Comparison of ENCODE assay signal across 8 cellular contexts in the genomic region with DNA sequence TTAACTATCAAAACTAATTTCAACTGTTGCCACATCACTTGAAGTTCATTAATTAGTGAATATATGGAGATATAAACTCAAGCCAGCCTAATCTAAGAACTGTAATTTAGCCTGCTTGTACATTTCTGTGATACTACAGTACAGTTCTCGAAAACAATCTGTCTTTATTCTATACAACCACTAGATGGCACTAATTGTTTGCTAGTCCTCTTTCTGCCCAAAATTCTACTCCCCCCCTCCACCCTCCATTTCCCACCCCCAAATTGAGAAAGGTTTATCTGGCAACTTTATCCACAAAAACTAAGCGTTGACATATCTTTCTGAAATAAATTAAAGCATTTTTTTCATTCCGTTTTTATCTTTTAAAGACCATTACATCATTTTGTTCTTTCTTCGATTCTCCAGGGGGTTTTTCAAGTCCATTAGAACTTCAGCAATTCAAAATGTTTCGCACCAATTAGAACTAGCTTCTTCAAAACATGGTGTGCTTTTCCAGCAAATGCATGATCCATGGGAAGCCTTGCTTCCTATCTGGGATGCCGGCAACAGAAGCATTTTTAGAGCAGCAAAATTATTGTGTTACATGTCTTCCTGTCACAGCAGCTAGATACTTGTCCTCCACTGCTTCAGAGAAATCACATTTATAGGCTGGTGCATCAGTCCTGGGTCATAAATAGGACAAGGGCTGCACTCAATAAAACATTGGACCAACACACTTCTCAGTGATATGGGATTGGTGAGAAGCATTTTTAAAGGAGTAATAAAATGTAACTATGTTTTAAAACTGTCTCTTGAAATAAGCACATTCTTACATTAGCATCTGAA.
DNase-seq lines count a peak whose midpoint lies in the region; ATAC-seq, FAIRE-seq and TF ChIP-seq lines count a peak whose summit lies in the region.

No MANE protein-coding gene starts in this region.

- H3K4me1 ChIP-seq in PC-9 (replicated peaks; ENCODE audit: insufficient read depth) (no peaks in the 10 kb centered on the region), tibial nerve (peaks cover 0 to 21% (median 0%) of the 10 kb centered on the region in 4 donors)

- H3K36me3 ChIP-seq in PC-9 (ENCODE audit: low read depth) (no peaks in the 10 kb centered on the region), tibial nerve (no peaks in the 10 kb centered on the region)

- H3K27ac ChIP-seq in CD4-positive, alpha-beta T cell (ENCODE audit: low read depth, low read length): no peak overlapping the region
- no peak overlapping the region for H3K27ac ChIP-seq in PC-9
- no peak overlapping the region for H3K27ac ChIP-seq in tibial nerve

- CTCF ChIA-PET in CD4-positive, alpha-beta T cell (lab: Charles Lee): no interaction called here
- CTCF ChIA-PET in PC-9 (lab: Charles Lee): interaction anchor here (0.7 to 1.5 kb wide), 4 partner anchors 10 to 557 kb away, joined by 3 to 17 read pairs (median 5); no protein-coding TSS in a partner anchor

- H3K9me3 ChIP-seq in CD4-positive, alpha-beta T cell (ENCODE audit: control insufficient read depth, low read length): no peaks in the 10 kb centered on the region
- H3K9me3 ChIP-seq in PC-9 (ENCODE audit: insufficient read depth, low read depth) (no peaks in the 10 kb centered on the region), tibial nerve (no peaks in the 10 kb centered on the region)

- H3K27me3 ChIP-seq in CD4-positive, alpha-beta T cell (ENCODE audit: control insufficient read depth, insufficient read depth, low read length): peaks cover 4% of the 10 kb centered on the region
- peaks cover 9% of the 10 kb centered on the region for H3K27me3 ChIP-seq in PC-9 (ENCODE audit: insufficient read depth, low read depth)
- H3K27me3 ChIP-seq in tibial nerve: peaks cover 0 to 29% of the 10 kb centered on the region in 2 donors

- H2AFZ ChIP-seq in PC-9: no peak overlapping the region

- H3K4me3 ChIP-seq in PC-9 (no peak overlapping the region), tibial nerve (no peak overlapping the region)

- POLR2A ChIA-PET in CD4-positive, alpha-beta T cell (lab: Charles Lee): no interaction called here
- POLR2A ChIA-PET in PC-9 (lab: Charles Lee; ENCODE audit: unreplicated experiment): no interaction called here

- no peaks in the 10 kb centered on the region for H3K9me3 Mint-ChIP-seq in CD4-positive, alpha-beta T cell
- H3K9me3 Mint-ChIP-seq in activated naive CD8-positive, alpha-beta T cell treated with anti-CD3 and anti-CD28 coated beads for 36 hours: no peaks in the 10 kb centered on the region

- 19 to 23% methylated on average over 6 of the region's 6 CpGs for WGBS in tibial nerve, 2 donors

- no peak overlapping the region for H3K4me2 ChIP-seq in PC-9

- no peaks in the 10 kb centered on the region for H3F3A ChIP-seq in PC-9 (ENCODE audit: insufficient read depth, low read depth)

- no peak for ATAC-seq in CD4-positive, alpha-beta T cell (ENCODE audit: poor library complexity)
- peak; percentile 48 for ATAC-seq in GM21423 (IDR thresholded peaks at IDR 0.05; ENCODE audit: unreplicated experiment)

- no peak overlapping the region for H3K27ac Mint-ChIP-seq in CD4-positive, alpha-beta T cell
- no peak overlapping the region for H3K27ac Mint-ChIP-seq in activated naive CD8-positive, alpha-beta T cell treated with anti-CD3 and anti-CD28 coated beads for 36 hours

- BruUV-seq in PC-9 (replicated peaks; lab: Mats Ljungman, UMichigan): no TSS peak

- no peak for TF ChIP-seq EP300 in tibial nerve (IDR thresholded peaks at IDR 0.05)

- intact Hi-C loops in CD4-positive, alpha-beta T cell (cut with DNase I, micrococcal nuclease): loop anchor here (2.0 to 10.0 kb wide), 4 partner anchors 505 to 557 kb away; no protein-coding TSS in a partner anchor
- intact Hi-C loops in PC-9 (cut with micrococcal nuclease; ENCODE audit: unreplicated experiment): loop anchor here (1.0 to 2.0 kb wide), 4 partner anchors 33 to 556 kb away; no protein-coding TSS in a partner anchor

- no peak for DNase-seq in CD4-positive, alpha-beta T cell
- no peak for DNase-seq in PC-9
- DNase-seq in frontal cortex (ENCODE audit: low spot score in 2 of 2): peak; percentile 5 to 33
- DNase-seq in tibial nerve (ENCODE audit: low spot score in 2 of 2): no peak
- DNase-seq in activated naive CD8-positive, alpha-beta T cell treated with anti-CD3 and anti-CD28 coated beads for 36 hours: no peak
- no peak for DNase-seq in C1 segment of cervical spinal cord (lab: John Stamatoyannopoulos, UW)
- no peak for DNase-seq in stimulated activated CD4-positive, alpha-beta T cell treated with anti-CD3 and anti-CD28 coated beads, Interleukin-2, amount 100 ng/mL, for 48 hours

- H3K36me3 Mint-ChIP-seq in CD4-positive, alpha-beta T cell (ENCODE audit: low read depth): no peaks in the 10 kb centered on the region
- no peaks in the 10 kb centered on the region for H3K36me3 Mint-ChIP-seq in activated naive CD8-positive, alpha-beta T cell treated with anti-CD3 and anti-CD28 coated beads for 36 hours

- peaks cover 61% of the 10 kb centered on the region for H3K27me3 Mint-ChIP-seq in CD4-positive, alpha-beta T cell
- peaks cover 47% of the 10 kb centered on the region for H3K27me3 Mint-ChIP-seq in activated naive CD8-positive, alpha-beta T cell treated with anti-CD3 and anti-CD28 coated beads for 36 hours

- no peak overlapping the region for H3K4me3 Mint-ChIP-seq in CD4-positive, alpha-beta T cell
- no peak overlapping the region for H3K4me3 Mint-ChIP-seq in activated naive CD8-positive, alpha-beta T cell treated with anti-CD3 and anti-CD28 coated beads for 36 hours

- H3K79me2 ChIP-seq in PC-9 (ENCODE audit: low read depth): no peaks in the 10 kb centered on the region

- TF ChIP-seq CTCF in CD4-positive, alpha-beta T cell (IDR thresholded peaks at IDR 0.05): peak; percentile 67
- TF ChIP-seq CTCF in PC-9 (conservative IDR thresholded peaks at IDR 0.05) (peak; percentile 98), tibial nerve (IDR thresholded peaks at IDR 0.05) (peak; percentile 41 to 52 (median 51))

- FAIRE-seq in frontal cortex (lab: Jason Lieb, UNC): no peak

- TF ChIP-seq POLR2A in tibial nerve (IDR thresholded peaks at IDR 0.05): no peak

- H4K20me1 ChIP-seq in PC-9 (ENCODE audit: insufficient read depth): no peaks in the 10 kb centered on the region

- H3K4me1 Mint-ChIP-seq in CD4-positive, alpha-beta T cell (ENCODE audit: low read depth): no peaks in the 10 kb centered on the region
- no peaks in the 10 kb centered on the region for H3K4me1 Mint-ChIP-seq in activated naive CD8-positive, alpha-beta T cell treated with anti-CD3 and anti-CD28 coated beads for 36 hours

- H3K9me2 ChIP-seq in PC-9 (ENCODE audit: insufficient read depth): no peaks in the 10 kb centered on the region

Comparison
In these comparisons a context has a peak if more than half of its experiments do, and no peak if none do; other contexts are left out.
1. DNase-seq: peak in frontal cortex (2 of 2); none in CD4-positive, alpha-beta T cell (0 of 10), PC-9 (0 of 2), tibial nerve (0 of 2), activated naive CD8-positive, alpha-beta T cell treated with anti-CD3 and anti-CD28 coated beads for 36 hours (single experiment), C1 segment of cervical spinal cord (0 of 14) and stimulated activated CD4-positive, alpha-beta T cell treated with anti-CD3 and anti-CD28 coated beads, Interleukin-2, amount 100 ng/mL, for 48 hours (0 of 2).
2. Peak in every context shown above with its lines, with median percentiles within 50 percentile points of each other: CTCF ChIP-seq.